Comparison of ENCODE assay signal across 1 cellular context in the genomic region with DNA sequence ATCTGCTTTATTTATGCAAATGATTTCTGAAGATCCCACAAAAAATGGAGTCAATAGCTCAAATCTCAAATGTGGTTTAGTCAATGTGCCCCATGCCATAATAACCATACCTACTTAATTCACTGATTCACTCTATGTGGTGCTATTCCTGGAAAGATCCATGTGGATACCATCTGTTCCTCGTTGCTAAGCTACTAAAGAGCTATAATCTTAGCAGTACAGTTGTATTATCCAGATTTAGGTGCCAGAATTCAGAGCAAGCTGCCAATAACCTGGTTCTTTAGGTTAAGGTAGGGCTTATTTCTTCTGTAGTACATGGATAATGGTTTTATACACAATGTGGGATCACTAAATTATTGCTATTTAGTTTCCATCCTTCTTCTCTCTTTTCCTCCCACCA.
TF ChIP-seq lines count a peak whose summit lies in the region.

No MANE protein-coding gene starts in this region.

TF ChIP-seq in GM23338, 12 proteins besides CTCF, POLR2A, EP300 and RAD21 (continued from another document):
- TF ChIP-seq ZNF462 (CRISPR knock-in tag; IDR thresholded peaks at IDR 0.05) (no peak), ZNF331 (CRISPR knock-in tag; IDR thresholded peaks at IDR 0.05; ENCODE audit: low read depth) (no peak), CREB1 (CRISPR knock-in tag; IDR thresholded peaks at IDR 0.05; ENCODE audit: low read depth) (no peak), NANOG (IDR thresholded peaks at IDR 0.05; ENCODE audit: borderline replicate concordance) (no peak), ZNF114 (CRISPR knock-in tag; IDR thresholded peaks at IDR 0.05) (no peak), POLR2AphosphoS5 (IDR thresholded peaks at IDR 0.05; ENCODE audit: low read depth) (no peak), JUNB (IDR thresholded peaks at IDR 0.05; ENCODE audit: unreplicated experiment) (no peak)
- TF ChIP-seq, protein P1, sequence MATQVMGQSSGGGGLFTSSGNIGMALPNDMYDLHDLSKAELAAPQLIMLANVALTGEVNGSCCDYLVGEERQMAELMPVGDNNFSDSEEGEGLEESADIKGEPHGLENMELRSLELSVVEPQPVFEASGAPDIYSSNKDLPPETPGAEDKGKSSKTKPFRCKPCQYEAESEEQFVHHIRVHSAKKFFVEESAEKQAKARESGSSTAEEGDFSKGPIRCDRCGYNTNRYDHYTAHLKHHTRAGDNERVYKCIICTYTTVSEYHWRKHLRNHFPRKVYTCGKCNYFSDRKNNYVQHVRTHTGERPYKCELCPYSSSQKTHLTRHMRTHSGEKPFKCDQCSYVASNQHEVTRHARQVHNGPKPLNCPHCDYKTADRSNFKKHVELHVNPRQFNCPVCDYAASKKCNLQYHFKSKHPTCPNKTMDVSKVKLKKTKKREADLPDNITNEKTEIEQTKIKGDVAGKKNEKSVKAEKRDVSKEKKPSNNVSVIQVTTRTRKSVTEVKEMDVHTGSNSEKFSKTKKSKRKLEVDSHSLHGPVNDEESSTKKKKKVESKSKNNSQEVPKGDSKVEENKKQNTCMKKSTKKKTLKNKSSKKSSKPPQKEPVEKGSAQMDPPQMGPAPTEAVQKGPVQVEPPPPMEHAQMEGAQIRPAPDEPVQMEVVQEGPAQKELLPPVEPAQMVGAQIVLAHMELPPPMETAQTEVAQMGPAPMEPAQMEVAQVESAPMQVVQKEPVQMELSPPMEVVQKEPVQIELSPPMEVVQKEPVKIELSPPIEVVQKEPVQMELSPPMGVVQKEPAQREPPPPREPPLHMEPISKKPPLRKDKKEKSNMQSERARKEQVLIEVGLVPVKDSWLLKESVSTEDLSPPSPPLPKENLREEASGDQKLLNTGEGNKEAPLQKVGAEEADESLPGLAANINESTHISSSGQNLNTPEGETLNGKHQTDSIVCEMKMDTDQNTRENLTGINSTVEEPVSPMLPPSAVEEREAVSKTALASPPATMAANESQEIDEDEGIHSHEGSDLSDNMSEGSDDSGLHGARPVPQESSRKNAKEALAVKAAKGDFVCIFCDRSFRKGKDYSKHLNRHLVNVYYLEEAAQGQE (IDR thresholded peaks at IDR 0.05; ENCODE audit: unreplicated experiment), result no peak
